ENCODE assay signal across 8 cellular contexts in the genomic region with DNA sequence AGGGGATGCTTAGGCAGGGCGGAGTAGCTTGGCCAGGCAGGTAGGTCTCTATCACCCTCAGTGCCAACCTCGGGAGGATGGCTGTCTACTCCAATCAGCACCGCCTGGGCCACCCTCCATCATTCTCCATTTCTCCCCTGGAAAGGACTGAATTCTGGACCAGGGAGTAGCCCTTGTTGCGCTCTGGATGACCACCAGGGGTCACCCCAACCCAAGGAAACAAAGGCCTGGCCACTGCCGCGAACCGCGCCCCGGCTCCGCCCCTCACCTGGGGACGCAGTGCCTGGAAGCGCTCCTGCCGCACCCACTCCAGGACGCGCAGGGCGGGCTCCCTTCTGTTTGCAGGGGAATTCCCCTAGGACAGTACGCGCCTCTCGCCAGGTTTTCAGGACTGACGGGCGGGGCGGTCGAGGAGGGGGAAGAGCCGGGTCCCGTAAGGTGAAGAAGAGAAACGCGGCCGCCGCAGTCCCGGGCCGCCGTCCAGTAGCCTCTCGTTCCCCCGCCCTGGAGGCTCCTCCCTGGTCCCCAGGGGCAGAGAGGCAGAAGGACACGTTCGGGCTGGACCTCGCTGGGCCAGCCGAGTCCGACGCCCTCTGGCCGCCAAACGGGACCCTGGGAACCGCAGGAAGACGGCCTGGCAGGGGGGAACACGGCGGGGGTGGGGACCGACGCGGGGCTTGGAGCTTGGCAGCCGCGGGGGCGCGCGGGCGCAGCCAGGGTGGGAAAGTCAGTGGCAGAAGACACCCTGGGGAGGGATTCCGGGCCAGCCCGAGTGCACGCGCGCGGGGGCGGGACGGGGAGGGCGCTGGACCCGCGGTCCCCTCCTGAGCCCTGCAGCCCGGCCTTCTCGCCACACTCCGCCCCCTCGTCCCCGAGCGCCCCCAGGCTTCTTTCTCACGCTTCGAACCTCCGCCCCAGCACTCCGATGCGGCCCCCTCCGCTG. TPM values are rescaled to one million over a fixed set of nuclear protein-coding genes. Genes with fewer than 3 reads are reported as not detected.
A peak's percentile ranks its signal among the peaks of the same experiment; 100 is the strongest.
DNase-seq lines count a peak whose midpoint lies in the region; ATAC-seq lines count a peak whose summit lies in the region.

No MANE protein-coding gene starts in this region.

- DNase-seq in GF-D8 (lab: John Stamatoyannopoulos, UW) (peak; percentile 52), NCI-H128 (lab: John Stamatoyannopoulos, UW; ENCODE audit: unreplicated experiment) (peak; percentile 68), T-helper 2 cell (peak; percentile 74 to 84 (median 78)), right cardiac atrium (peak; percentile 81 to 93 (median 92)), pulmonary artery endothelial cell (ENCODE audit: low read depth, low spot score) (peak; percentile 8)

- intact Hi-C loops in right cardiac atrium (cut with DNase I), result loop anchor here (2.0 to 10.0 kb wide), 5 partner anchors 25 to 339 kb away; a partner anchor contains a TSS

- H3K4me1 ChIP-seq in right cardiac atrium (ENCODE audit: control insufficient read depth, insufficient read depth, low read length) (peaks cover 2% of the 10 kb centered on the region), urinary bladder (ENCODE audit: insufficient read depth) (no peaks in the 10 kb centered on the region)

- WGBS in right cardiac atrium, result 2% methylated on average over 78 of the region's 78 CpGs
- WGBS in urinary bladder, result 2% methylated on average over 78 of the region's 78 CpGs

- H3K9me3 ChIP-seq in right cardiac atrium (ENCODE audit: control insufficient read depth, low read length), result no peaks in the 10 kb centered on the region

- no peaks in the 10 kb centered on the region for H3K27me3 ChIP-seq in right cardiac atrium (ENCODE audit: control insufficient read depth, insufficient read depth)

- no peaks in the 10 kb centered on the region for H3K36me3 ChIP-seq in urinary bladder (ENCODE audit: insufficient read depth)

- ATAC-seq in HG02571 (IDR thresholded peaks at IDR 0.05; ENCODE audit: unreplicated experiment), result peak; percentile 76
- peak; percentile 89 to 91 for ATAC-seq in right cardiac atrium

- H3K27ac ChIP-seq in angular gyrus (ENCODE audit: low read depth, low read length) (peak overlapping the region; percentile 4), right cardiac atrium (ENCODE audit: low read length) (no peak overlapping the region), urinary bladder (ENCODE audit: low read depth) (no peak overlapping the region)

- H3K4me3 ChIP-seq in right cardiac atrium (ENCODE audit: low read length), result peak overlapping the region; percentile 44
- H3K4me3 ChIP-seq in urinary bladder (ENCODE audit: low read depth, low read length), result peak overlapping the region; percentile 57

RNA-seq across cellular contexts. Expression of a gene that starts 7.1 kb away (rescaled TPM):
- total RNA-seq in right cardiac atrium, result 1 to 10 TPM; 2.6 to 7.3 (median 6.0) TPM
- polyA plus RNA-seq in right cardiac atrium, result 9.0 TPM
- total RNA-seq in pulmonary artery endothelial cell, result 0.13 and 0.21 TPM in 2 replicates
- 4.8 TPM for total RNA-seq in urinary bladder
- 5.5 TPM for polyA plus RNA-seq in urinary bladder

RNA-seq across cellular contexts. Expression of a gene that starts 30.9 kb away (rescaled TPM):
- 10 to 100 TPM in 1 of 4 donors, 1 to 10 TPM in 3; 2.1 to 11.7 (median 5.5) TPM for total RNA-seq in right cardiac atrium
- polyA plus RNA-seq in right cardiac atrium, result 4.1 TPM
- total RNA-seq in pulmonary artery endothelial cell, result not detected in 2 replicates
- 2.7 TPM for total RNA-seq in urinary bladder
- 0.79 TPM for polyA plus RNA-seq in urinary bladder

RNA-seq across cellular contexts. Expression of a gene that starts 58.8 kb away (rescaled TPM):
- total RNA-seq in right cardiac atrium (not detected), pulmonary artery endothelial cell (not detected in 2 replicates), urinary bladder (not detected)
- polyA plus RNA-seq in right cardiac atrium (not detected), urinary bladder (0.03 TPM)

Comparison
In these comparisons a context has a peak if more than half of its experiments do, and no peak if none do; other contexts are left out.
1. DNase-seq: peak in every context shown above with its lines; median percentile 92 in right cardiac atrium; 78 in T-helper 2 cell; 68 in NCI-H128; 52 in GF-D8; 8 in pulmonary artery endothelial cell.